In the genomic region with DNA sequence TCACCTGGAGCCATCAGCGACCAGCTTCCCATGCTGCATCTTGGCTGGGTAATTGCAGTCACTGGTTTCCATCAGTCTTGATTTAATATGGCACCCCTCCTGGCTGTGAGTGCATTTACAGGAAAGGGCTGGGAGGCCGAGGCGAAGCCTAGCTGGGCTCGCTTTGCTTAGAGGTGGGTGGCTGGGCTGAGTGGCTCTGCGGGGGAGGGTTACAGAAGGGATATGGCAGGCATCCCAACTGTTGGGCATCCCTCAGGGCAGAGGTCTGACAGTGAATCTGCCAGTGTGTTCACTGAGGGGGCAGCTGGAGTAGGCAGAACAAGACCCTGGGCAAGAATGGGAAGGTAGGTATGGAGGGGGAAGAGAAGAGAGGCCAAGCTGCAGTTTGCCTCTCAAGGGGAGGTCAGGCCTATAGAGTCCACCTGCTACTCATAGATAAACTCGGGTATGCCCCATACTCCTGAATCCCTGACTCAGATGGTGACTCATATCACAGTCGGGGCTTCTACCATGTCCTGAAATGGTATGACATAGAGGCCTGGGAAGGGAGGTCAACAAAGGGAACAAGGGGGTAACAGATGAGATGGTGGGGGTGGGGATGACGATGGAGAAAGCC, we compare ENCODE assay signal across 16 cellular contexts.
DNase-seq lines count a peak whose midpoint lies in the region; ATAC-seq, FAIRE-seq and TF ChIP-seq lines count a peak whose summit lies in the region.
"Had no signal": no experiment of that assay in that cellular context is flagged by ENCODE, and none has a peak within 500 bp of the region (broad histone marks: within the 10 kb centered on the region; RNA-seq: fewer than 3 reads in every experiment).

No MANE protein-coding gene starts in this region.

- H3K27me3 ChIP-seq in astrocyte (ENCODE audit: insufficient read depth, low read length): no peaks in the 10 kb centered on the region
- H3K27me3 ChIP-seq: BLaER1 treated with 17β-estradiol and CSF1 and Interleukin-3, amounts not matched to agents 10 nM and 100 nM had no signal

- H3K4me3 ChIP-seq in astrocyte (ENCODE audit: insufficient read depth, low read depth, low read length): no peak overlapping the region
- H3K4me3 ChIP-seq: BLaER1 treated with 17β-estradiol and CSF1 and Interleukin-3, amounts not matched to agents 10 nM and 100 nM had no signal

- in situ Hi-C loops in GM13976 (cut with MboI; ENCODE audit: low sequenced_read_pairs, unreplicated experiment): no loop called here

- H3K4me3 Mint-ChIP-seq in astrocyte (ENCODE audit: unreplicated experiment): no peak overlapping the region
- H3K4me3 Mint-ChIP-seq: stimulated activated naive CD8-positive, alpha-beta T cell treated with anti-CD3 and anti-CD28 coated beads, Interleukin-15, amount 100 ng/mL, for 72 hours; T-cell had no signal

- TF ChIP-seq CTCF in astrocyte (IDR thresholded peaks at IDR 0.05; ENCODE audit: insufficient read depth, low read depth, low read length): no peak
- TF ChIP-seq CTCF in omental fat pad (IDR thresholded peaks at IDR 0.05): no peak
- no peak for TF ChIP-seq CTCF in GM13976 (IDR thresholded peaks at IDR 0.05; ENCODE audit: borderline replicate concordance, control extremely low read depth, extremely low read depth, insufficient read depth, missing control alignments)

- no peak overlapping the region for H2AFZ ChIP-seq in astrocyte (ENCODE audit: low read depth, low read length)

- H3K4me1 ChIP-seq in astrocyte (ENCODE audit: insufficient read depth, low read length): peaks cover 14% of the 10 kb centered on the region

- peak overlapping the region; percentile 37 for H3K27ac Mint-ChIP-seq in astrocyte (ENCODE audit: unreplicated experiment)
- H3K27ac Mint-ChIP-seq: T-cell had no signal

- no peak overlapping the region for H3K9ac ChIP-seq in astrocyte (ENCODE audit: low read length)
- H3K9ac ChIP-seq: BLaER1 treated with 17β-estradiol and CSF1 and Interleukin-3, amounts not matched to agents 10 nM and 100 nM had no signal

- no peaks in the 10 kb centered on the region for H3K9me3 ChIP-seq in astrocyte (ENCODE audit: insufficient read depth, low read depth, low read length)
- H3K9me3 ChIP-seq: BLaER1 treated with 17β-estradiol and CSF1 and Interleukin-3, amounts not matched to agents 10 nM and 100 nM had no signal

- H3K36me3 Mint-ChIP-seq in astrocyte (ENCODE audit: low read depth, unreplicated experiment): peaks cover 17% of the 10 kb centered on the region

- H3K79me2 ChIP-seq in astrocyte (ENCODE audit: insufficient read depth, low read length): no peaks in the 10 kb centered on the region

- H3K4me2 ChIP-seq in astrocyte (ENCODE audit: low read length): no peak overlapping the region
- H3K4me2 ChIP-seq: BLaER1 treated with 17β-estradiol and CSF1 and Interleukin-3, amounts not matched to agents 10 nM and 100 nM had no signal

- no peak for FAIRE-seq in astrocyte (lab: Jason Lieb, UNC)
- FAIRE-seq: G401.6 had no signal

- H3K27me3 Mint-ChIP-seq in astrocyte (ENCODE audit: low read depth, unreplicated experiment): no peaks in the 10 kb centered on the region
- H3K27me3 Mint-ChIP-seq: stimulated activated naive CD8-positive, alpha-beta T cell treated with anti-CD3 and anti-CD28 coated beads, Interleukin-15, amount 100 ng/mL, for 72 hours; T-cell had no signal

- H3K4me1 Mint-ChIP-seq in astrocyte (ENCODE audit: low read depth, unreplicated experiment): peaks cover 27% of the 10 kb centered on the region
- H3K4me1 Mint-ChIP-seq: T-cell had no signal

- peaks cover 3% of the 10 kb centered on the region for H3K36me3 ChIP-seq in astrocyte (ENCODE audit: insufficient read depth, low read length)

- H3K9me3 Mint-ChIP-seq in astrocyte (ENCODE audit: unreplicated experiment): no peaks in the 10 kb centered on the region
- H3K9me3 Mint-ChIP-seq: stimulated activated naive CD8-positive, alpha-beta T cell treated with anti-CD3 and anti-CD28 coated beads, Interleukin-15, amount 100 ng/mL, for 72 hours; T-cell had no signal

- H3K27ac ChIP-seq in astrocyte (ENCODE audit: low read depth, low read length): no peak overlapping the region
- H3K27ac ChIP-seq: BLaER1 treated with 17β-estradiol and CSF1 and Interleukin-3, amounts not matched to agents 10 nM and 100 nM had no signal

- DNase-seq in Daoy (ENCODE audit: low read depth) (peak; percentile 59), M059J (ENCODE audit: low read depth) (peak; percentile 78), astrocyte (ENCODE audit: low read depth) (peak; percentile 61), kidney tubule cell (ENCODE audit: low spot score) (peak; percentile 75), omental fat pad (ENCODE audit: low spot score) (no peak), GM13976 (ENCODE audit: low spot score) (no peak), DMS153 treated with DMSO at 0.1 percent for 48 hours (lab: John Stamatoyannopoulos, UW; ENCODE audit: unreplicated experiment) (no peak)
- DNase-seq: activated CD4-positive, alpha-beta T cell treated with anti-CD3 and anti-CD28 coated beads, Interleukin-2, amount 50 U/mL, for 4 hours; activated effector memory CD4-positive, alpha-beta T cell treated with anti-CD3 and anti-CD28 coated beads, Interleukin-2, amount 50 U/mL, for 16 hours; cerebellar nuclear complex; retina; stimulated activated naive CD8-positive, alpha-beta T cell treated with anti-CD3 and anti-CD28 coated beads, Interleukin-15, amount 100 ng/mL, for 72 hours; T-cell had no signal

- H4K20me1 ChIP-seq in astrocyte (ENCODE audit: insufficient read depth, low read length): no peaks in the 10 kb centered on the region

- no peak for ATAC-seq in omental fat pad (ENCODE audit: low FRiP score)
- no peak for ATAC-seq in GM18909 (IDR thresholded peaks at IDR 0.05; ENCODE audit: poor library complexity, unreplicated experiment)
- ATAC-seq: stimulated activated naive CD8-positive, alpha-beta T cell treated with anti-CD3 and anti-CD28 coated beads, Interleukin-15, amount 100 ng/mL, for 72 hours; T-cell had no signal

Comparison
In these comparisons a context has a peak if more than half of its experiments do, and no peak if none do; other contexts are left out.
1. DNase-seq: peak in Daoy (single experiment), M059J (single experiment), astrocyte (single experiment) and kidney tubule cell (single experiment); none in omental fat pad (single experiment), GM13976 (single experiment) and DMS153 treated with DMSO at 0.1 percent for 48 hours (single experiment).